1 cellular context compared by ENCODE assay signal in the genomic region with DNA sequence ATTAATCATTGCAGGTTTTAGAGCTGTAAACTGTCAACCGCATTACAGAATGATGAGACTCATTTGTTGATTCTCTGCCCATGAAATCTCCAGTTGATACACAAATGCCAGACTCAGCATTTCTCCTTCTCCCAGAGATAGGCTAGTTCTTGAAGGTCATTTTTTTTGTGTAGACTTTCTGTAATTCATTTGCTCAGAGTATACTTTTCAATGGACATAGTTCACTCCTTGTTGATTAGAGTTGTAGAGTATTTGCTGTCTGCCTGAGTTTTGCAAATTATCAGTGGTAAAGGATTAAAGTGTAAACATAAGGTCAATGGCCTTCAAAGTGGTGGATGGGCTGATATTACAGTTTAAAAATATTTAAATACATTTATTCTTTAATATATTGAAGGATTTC.
A peak's percentile ranks its signal among the peaks of the same experiment; 100 is the strongest.
TF ChIP-seq lines count a peak whose summit lies in the region.

No MANE protein-coding gene starts in this region.

TF ChIP-seq in HepG2, 621 proteins besides CTCF, POLR2A, EP300 and RAD21 (continued from another document and continues in another):
- TF ChIP-seq ZNF512 (CRISPR knock-in tag; IDR thresholded peaks at IDR 0.05) (no peak), SMARCE1 (IDR thresholded peaks at IDR 0.05; ENCODE audit: borderline replicate concordance) (no peak), CSRNP1 (CRISPR knock-in tag; IDR thresholded peaks at IDR 0.05) (no peak), CBX2 (IDR thresholded peaks at IDR 0.05; ENCODE audit: low read depth, low read length) (no peak), CBX2 (CRISPR knock-in tag; IDR thresholded peaks at IDR 0.05; ENCODE audit: low read depth) (no peak), MYNN (CRISPR knock-in tag; IDR thresholded peaks at IDR 0.05; ENCODE audit: low read depth) (no peak), AGO2 (optimal IDR thresholded peaks at IDR 0.05; ENCODE audit: low read depth, low read length) (no peak), SATB2 (CRISPR knock-in tag; IDR thresholded peaks at IDR 0.05) (no peak), SNAPC4 (CRISPR knock-in tag; IDR thresholded peaks at IDR 0.05) (no peak), ONECUT2 (CRISPR knock-in tag; IDR thresholded peaks at IDR 0.05) (no peak), ZNF605 (CRISPR knock-in tag; IDR thresholded peaks at IDR 0.05) (no peak), SMAD1 (CRISPR knock-in tag; IDR thresholded peaks at IDR 0.05; ENCODE audit: borderline replicate concordance, low read depth) (no peak), U2AF1 (optimal IDR thresholded peaks at IDR 0.05; ENCODE audit: low read depth, low read length) (no peak), ZNF496 (CRISPR knock-in tag; IDR thresholded peaks at IDR 0.05; ENCODE audit: insufficient replicate concordance) (no peak), CEBPG (CRISPR knock-in tag; IDR thresholded peaks at IDR 0.05) (peak; percentile 67), ZNF280D (CRISPR knock-in tag; IDR thresholded peaks at IDR 0.05) (no peak), ZBTB14 (CRISPR knock-in tag; IDR thresholded peaks at IDR 0.05) (no peak), TGIF2 (CRISPR knock-in tag; IDR thresholded peaks at IDR 0.05) (peak; percentile 47; the same call in 1 of the 2 replicates), TOPORS (CRISPR knock-in tag; IDR thresholded peaks at IDR 0.05) (no peak), NFKBIZ (CRISPR knock-in tag; IDR thresholded peaks at IDR 0.05) (no peak), ZNF335 (CRISPR knock-in tag; IDR thresholded peaks at IDR 0.05) (no peak), AKAP8 (CRISPR knock-in tag; IDR thresholded peaks at IDR 0.05) (no peak), ZNF256 (CRISPR knock-in tag; conservative IDR thresholded peaks at IDR 0.05) (no peak), SPEN (CRISPR knock-in tag; IDR thresholded peaks at IDR 0.05; ENCODE audit: low read depth) (no peak), PCBP1 (IDR thresholded peaks at IDR 0.05; ENCODE audit: borderline replicate concordance, low read depth, low read length) (no peak), PTBP1 (IDR thresholded peaks at IDR 0.05; ENCODE audit: low read depth, low read length, poor library complexity, severe bottlenecking) (no peak), NFE2 (CRISPR knock-in tag; IDR thresholded peaks at IDR 0.05) (no peak), ZBTB3 (CRISPR knock-in tag; IDR thresholded peaks at IDR 0.05; ENCODE audit: borderline replicate concordance, low read depth) (no peak), SIX1 (CRISPR knock-in tag; IDR thresholded peaks at IDR 0.05; ENCODE audit: borderline replicate concordance) (peak; percentile 63), TOE1 (CRISPR knock-in tag; IDR thresholded peaks at IDR 0.05) (no peak), ZNF784 (CRISPR knock-in tag; IDR thresholded peaks at IDR 0.05; ENCODE audit: borderline replicate concordance) (no peak), MAF1 (CRISPR knock-in tag; IDR thresholded peaks at IDR 0.05; ENCODE audit: borderline replicate concordance) (no peak), PAF1 (CRISPR knock-in tag; IDR thresholded peaks at IDR 0.05) (no peak), ZNF674 (CRISPR knock-in tag; IDR thresholded peaks at IDR 0.05; ENCODE audit: low read depth) (no peak), RFX1 (IDR thresholded peaks at IDR 0.05) (no peak), ZNF274 (CRISPR knock-in tag; IDR thresholded peaks at IDR 0.05) (no peak)
- TF ChIP-seq, protein P1, sequence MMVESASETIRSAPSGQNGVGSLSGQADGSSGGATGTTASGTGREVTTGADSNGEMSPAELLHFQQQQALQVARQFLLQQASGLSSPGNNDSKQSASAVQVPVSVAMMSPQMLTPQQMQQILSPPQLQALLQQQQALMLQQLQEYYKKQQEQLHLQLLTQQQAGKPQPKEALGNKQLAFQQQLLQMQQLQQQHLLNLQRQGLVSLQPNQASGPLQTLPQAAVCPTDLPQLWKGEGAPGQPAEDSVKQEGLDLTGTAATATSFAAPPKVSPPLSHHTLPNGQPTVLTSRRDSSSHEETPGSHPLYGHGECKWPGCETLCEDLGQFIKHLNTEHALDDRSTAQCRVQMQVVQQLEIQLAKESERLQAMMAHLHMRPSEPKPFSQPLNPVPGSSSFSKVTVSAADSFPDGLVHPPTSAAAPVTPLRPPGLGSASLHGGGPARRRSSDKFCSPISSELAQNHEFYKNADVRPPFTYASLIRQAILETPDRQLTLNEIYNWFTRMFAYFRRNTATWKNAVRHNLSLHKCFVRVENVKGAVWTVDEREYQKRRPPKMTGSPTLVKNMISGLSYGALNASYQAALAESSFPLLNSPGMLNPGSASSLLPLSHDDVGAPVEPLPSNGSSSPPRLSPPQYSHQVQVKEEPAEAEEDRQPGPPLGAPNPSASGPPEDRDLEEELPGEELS (CRISPR knock-in tag; IDR thresholded peaks at IDR 0.05), result peak; percentile 90
- TF ChIP-seq, protein P2, sequence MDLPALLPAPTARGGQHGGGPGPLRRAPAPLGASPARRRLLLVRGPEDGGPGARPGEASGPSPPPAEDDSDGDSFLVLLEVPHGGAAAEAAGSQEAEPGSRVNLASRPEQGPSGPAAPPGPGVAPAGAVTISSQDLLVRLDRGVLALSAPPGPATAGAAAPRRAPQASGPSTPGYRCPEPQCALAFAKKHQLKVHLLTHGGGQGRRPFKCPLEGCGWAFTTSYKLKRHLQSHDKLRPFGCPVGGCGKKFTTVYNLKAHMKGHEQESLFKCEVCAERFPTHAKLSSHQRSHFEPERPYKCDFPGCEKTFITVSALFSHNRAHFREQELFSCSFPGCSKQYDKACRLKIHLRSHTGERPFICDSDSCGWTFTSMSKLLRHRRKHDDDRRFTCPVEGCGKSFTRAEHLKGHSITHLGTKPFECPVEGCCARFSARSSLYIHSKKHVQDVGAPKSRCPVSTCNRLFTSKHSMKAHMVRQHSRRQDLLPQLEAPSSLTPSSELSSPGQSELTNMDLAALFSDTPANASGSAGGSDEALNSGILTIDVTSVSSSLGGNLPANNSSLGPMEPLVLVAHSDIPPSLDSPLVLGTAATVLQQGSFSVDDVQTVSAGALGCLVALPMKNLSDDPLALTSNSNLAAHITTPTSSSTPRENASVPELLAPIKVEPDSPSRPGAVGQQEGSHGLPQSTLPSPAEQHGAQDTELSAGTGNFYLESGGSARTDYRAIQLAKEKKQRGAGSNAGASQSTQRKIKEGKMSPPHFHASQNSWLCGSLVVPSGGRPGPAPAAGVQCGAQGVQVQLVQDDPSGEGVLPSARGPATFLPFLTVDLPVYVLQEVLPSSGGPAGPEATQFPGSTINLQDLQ (CRISPR knock-in tag; IDR thresholded peaks at IDR 0.05), result no peak
- TF ChIP-seq, protein P3, sequence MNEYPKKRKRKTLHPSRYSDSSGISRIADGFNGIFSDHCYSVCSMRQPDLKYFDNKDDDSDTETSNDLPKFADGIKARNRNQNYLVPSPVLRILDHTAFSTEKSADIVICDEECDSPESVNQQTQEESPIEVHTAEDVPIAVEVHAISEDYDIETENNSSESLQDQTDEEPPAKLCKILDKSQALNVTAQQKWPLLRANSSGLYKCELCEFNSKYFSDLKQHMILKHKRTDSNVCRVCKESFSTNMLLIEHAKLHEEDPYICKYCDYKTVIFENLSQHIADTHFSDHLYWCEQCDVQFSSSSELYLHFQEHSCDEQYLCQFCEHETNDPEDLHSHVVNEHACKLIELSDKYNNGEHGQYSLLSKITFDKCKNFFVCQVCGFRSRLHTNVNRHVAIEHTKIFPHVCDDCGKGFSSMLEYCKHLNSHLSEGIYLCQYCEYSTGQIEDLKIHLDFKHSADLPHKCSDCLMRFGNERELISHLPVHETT (CRISPR knock-in tag; conservative IDR thresholded peaks at IDR 0.05), result no peak
